Comparison of ENCODE assay signal across 9 cellular contexts in genomic region chr4:82899339-82899738, GRCh38. TPM values are rescaled to one million over a fixed set of nuclear protein-coding genes. Genes with fewer than 3 reads are reported as not detected.
DNase-seq lines count a peak whose midpoint lies in the region; ATAC-seq, FAIRE-seq and TF ChIP-seq lines count a peak whose summit lies in the region.
"Had no signal": no experiment of that assay in that cellular context is flagged by ENCODE, and none has a peak within 500 bp of the region (broad histone marks: within the 10 kb centered on the region; RNA-seq: fewer than 3 reads in every experiment).

No MANE protein-coding gene starts in this region.

- H3K4me3 ChIP-seq in GM12865 (ENCODE audit: low read depth, low read length) = peak overlapping the region; percentile 92
- peak overlapping the region; percentile 54 to 73 (median 60) for H3K4me3 ChIP-seq in Peyer's patch
- peak overlapping the region; percentile 95 to 99 (median 96) for H3K4me3 ChIP-seq in skeletal muscle tissue (ENCODE audit: low read length in 3 of 3)

- DNase-seq in GM12865 (ENCODE audit: low read depth) (no peak), Peyer's patch (no peak), foreskin keratinocyte (no peak), urothelium cell line (ENCODE audit: low spot score) (no peak), GM19238 (ENCODE audit: insufficient read length, low spot score) (no peak), NCI-H446 treated with DMSO at 0.1 percent for 48 hours (lab: John Stamatoyannopoulos, UW) (no peak)
- DNase-seq: natural killer cell had no signal

- H3K27ac ChIP-seq in Peyer's patch = peak overlapping the region; percentile 90 to 100 (median 96)
- H3K27ac ChIP-seq in foreskin keratinocyte = peak overlapping the region; percentile 87
- peak overlapping the region; percentile 99 for H3K27ac ChIP-seq in skeletal muscle tissue (ENCODE audit: low read depth, low read length)

- H3K36me3 ChIP-seq in Peyer's patch (peaks cover 0 to 19% (median 0%) of the 10 kb centered on the region in 3 donors), skeletal muscle tissue (ENCODE audit: control insufficient read depth in 3 of 3, insufficient read depth in 3 of 3, low read length in 3 of 3) (peaks cover 0 to 7% (median 6%) of the 10 kb centered on the region in 3 donors)

- H3K27me3 ChIP-seq in Peyer's patch = no peaks in the 10 kb centered on the region
- no peaks in the 10 kb centered on the region for H3K27me3 ChIP-seq in foreskin keratinocyte
- no peaks in the 10 kb centered on the region for H3K27me3 ChIP-seq in skeletal muscle tissue (ENCODE audit: control insufficient read depth in 3 of 3, insufficient read depth in 3 of 3, low read length in 3 of 3)

- H3K4me1 ChIP-seq in Peyer's patch (peaks cover 0 to 8% (median 3%) of the 10 kb centered on the region in 4 donors), foreskin keratinocyte (peaks cover 25% of the 10 kb centered on the region), skeletal muscle tissue (ENCODE audit: control insufficient read depth in 3 of 3, insufficient read depth in 3 of 3, low read length in 3 of 3) (peaks cover 4 to 27% (median 27%) of the 10 kb centered on the region in 3 donors)

- ATAC-seq in foreskin keratinocyte (no peak), HG02884 (IDR thresholded peaks at IDR 0.05; ENCODE audit: unreplicated experiment) (no peak)

- TF ChIP-seq POLR2A in Peyer's patch (IDR thresholded peaks at IDR 0.05) = no peak

- H3K9me3 ChIP-seq in Peyer's patch (no peaks in the 10 kb centered on the region), skeletal muscle tissue (ENCODE audit: control insufficient read depth in 3 of 3, low read length in 3 of 3) (no peaks in the 10 kb centered on the region)

- no peak for FAIRE-seq in urothelium cell line (lab: Jason Lieb, UNC)

- TF ChIP-seq CTCF in GM12865 (IDR thresholded peaks at IDR 0.05; ENCODE audit: insufficient read depth, low read depth, low read length, missing control alignments) (no peak), Peyer's patch (IDR thresholded peaks at IDR 0.05) (no peak), foreskin keratinocyte (conservative IDR thresholded peaks at IDR 0.05) (no peak)

- H3K9ac ChIP-seq in skeletal muscle tissue (ENCODE audit: low read depth in 1 of 3, low read length in 3 of 3) = peak overlapping the region; percentile 82 to 96 (median 94)

RNA-seq across cellular contexts. Expression of gene THAP9, which starts 1.2 kb away (rescaled TPM):
- total RNA-seq in Peyer's patch = 1 to 10 TPM; 1.7 to 6.7 (median 2.9) TPM
- total RNA-seq in foreskin keratinocyte = 1.6 and 1.8 TPM in 2 replicates
- polyA plus RNA-seq in foreskin keratinocyte = 0.34 and 0.58 TPM in 2 replicates
- total RNA-seq in skeletal muscle tissue = 9.9 TPM

RNA-seq across cellular contexts. Expression of gene SEC31A, which starts 8.4 kb away (rescaled TPM):
- total RNA-seq in Peyer's patch (100 to 1,000 TPM; 195 to 283 (median 268) TPM), foreskin keratinocyte (124 and 162 TPM in 2 replicates), skeletal muscle tissue (229 TPM)
- polyA plus RNA-seq in foreskin keratinocyte = 84.2 and 98.4 TPM in 2 replicates
